In genomic region chr2:44869761-44870160, GRCh38 we compare ENCODE assay signal across 27 cellular contexts.
DNase-seq lines count a peak whose midpoint lies in the region; ATAC-seq and TF ChIP-seq lines count a peak whose summit lies in the region.
"Had no signal": no experiment of that assay in that cellular context is flagged by ENCODE, and none has a peak within 500 bp of the region (broad histone marks: within the 10 kb centered on the region; RNA-seq: fewer than 3 reads in every experiment).

No MANE protein-coding gene starts in this region.

- H3K27ac Mint-ChIP-seq in CD8-positive, alpha-beta T cell = no peak overlapping the region
- H3K27ac Mint-ChIP-seq: CD4-positive, alpha-beta memory T cell; IgD-negative memory B cell had no signal

- no peak for TF ChIP-seq CTCF in GM13976 (IDR thresholded peaks at IDR 0.05; ENCODE audit: borderline replicate concordance, control extremely low read depth, extremely low read depth, insufficient read depth, missing control alignments)
- TF ChIP-seq CTCF in CD8-positive, alpha-beta T cell (IDR thresholded peaks at IDR 0.05) = no peak

- no peak overlapping the region for H3K4me3 Mint-ChIP-seq in CD8-positive, alpha-beta T cell
- H3K4me3 Mint-ChIP-seq: CD4-positive, alpha-beta memory T cell; IgD-negative memory B cell had no signal

- peak; percentile 30 for DNase-seq in NCI-H2107 treated with DMSO at 0.1 percent for 48 hours (lab: John Stamatoyannopoulos, UW; ENCODE audit: unreplicated experiment)
- no peak for DNase-seq in NCI-H2107 (lab: John Stamatoyannopoulos, UW)
- peak; percentile 24 for DNase-seq in NCI-H187 treated with DMSO at 0.1 percent for 48 hours (lab: John Stamatoyannopoulos, UW)
- DNase-seq in astrocyte of the hippocampus (ENCODE audit: low read depth, low spot score) = peak; percentile 19
- DNase-seq in retina = peak; percentile 36
- no peak for DNase-seq in GM13976 (ENCODE audit: low spot score)
- DNase-seq in CD8-positive, alpha-beta T cell = no peak
- DNase-seq in cerebellar nuclear complex (lab: John Stamatoyannopoulos, UW) = no peak
- DNase-seq: C1 segment of cervical spinal cord; Caco-2; CD4-positive, alpha-beta memory T cell; GOT3; HCEC 1CT; NCI-H1048; NCI-H146; NCI-H2029; NCI-H2171 treated with DMSO at 0.1 percent for 48 hours; NCI-H345; NCI-H510A treated with DMSO at 0.1 percent for 48 hours; NCI-H748 treated with DMSO at 0.1 percent for 48 hours; PC-9; T-helper 2 cell had no signal

- no peaks in the 10 kb centered on the region for H3K27me3 ChIP-seq in CD8-positive, alpha-beta T cell (ENCODE audit: insufficient read depth, low read length)

- POLR2A ChIA-PET in CD8-positive, alpha-beta T cell (lab: Charles Lee) = no interaction called here

- in situ Hi-C loops in GM13976 (cut with MboI; ENCODE audit: low sequenced_read_pairs, unreplicated experiment) = no loop called here

- CTCF ChIA-PET in CD8-positive, alpha-beta T cell (lab: Charles Lee) = no interaction called here

- H3K27ac ChIP-seq in CD8-positive, alpha-beta T cell (ENCODE audit: low read depth, low read length) = no peak overlapping the region
- H3K27ac ChIP-seq: HL-60, KMS-11, PC-9, SJSA1 had no signal

- no peaks in the 10 kb centered on the region for H3K9me3 Mint-ChIP-seq in CD8-positive, alpha-beta T cell
- H3K9me3 Mint-ChIP-seq: IgD-negative memory B cell had no signal

- H3K4me1 ChIP-seq in CD8-positive, alpha-beta T cell (ENCODE audit: insufficient read depth, low read length) = no peaks in the 10 kb centered on the region
- H3K4me1 ChIP-seq: Caco-2, SJSA1 had no signal

- H3K36me3 ChIP-seq in CD8-positive, alpha-beta T cell (ENCODE audit: insufficient read depth, low read length) = no peaks in the 10 kb centered on the region
- H3K36me3 ChIP-seq: SJSA1 had no signal

- no peak for ATAC-seq in CD8-positive, alpha-beta T cell
- ATAC-seq: Right ventricle myocardium inferior had no signal

- no peak overlapping the region for H3K4me3 ChIP-seq in CD8-positive, alpha-beta T cell (ENCODE audit: low read depth, low read length)
- H3K4me3 ChIP-seq: PC-9, SJSA1 had no signal

- no peaks in the 10 kb centered on the region for H3K4me1 Mint-ChIP-seq in CD8-positive, alpha-beta T cell (ENCODE audit: low read depth)
- H3K4me1 Mint-ChIP-seq: CD4-positive, alpha-beta memory T cell; IgD-negative memory B cell had no signal

- H3K27me3 Mint-ChIP-seq in CD8-positive, alpha-beta T cell (ENCODE audit: low read depth) = peaks cover 8% of the 10 kb centered on the region

- H3K9me3 ChIP-seq in CD8-positive, alpha-beta T cell (ENCODE audit: low read length) = no peaks in the 10 kb centered on the region
- H3K9me3 ChIP-seq: SJSA1 had no signal

- no peaks in the 10 kb centered on the region for H3K36me3 Mint-ChIP-seq in CD8-positive, alpha-beta T cell
- H3K36me3 Mint-ChIP-seq: CD4-positive, alpha-beta memory T cell; IgD-negative memory B cell had no signal

- intact Hi-C loops in CD8-positive, alpha-beta T cell (cut with DNase I, micrococcal nuclease) = no loop called here

Comparison
In these comparisons a context has a peak if more than half of its experiments do, and no peak if none do; other contexts are left out.
1. DNase-seq: peak in NCI-H2107 treated with DMSO at 0.1 percent for 48 hours (single experiment), NCI-H187 treated with DMSO at 0.1 percent for 48 hours (single experiment), astrocyte of the hippocampus (single experiment) and retina (single experiment); none in NCI-H2107 (single experiment), GM13976 (single experiment), CD8-positive, alpha-beta T cell (0 of 7) and cerebellar nuclear complex (0 of 2).